8 cellular contexts compared by ENCODE assay signal in genomic region chr6:53348436-53349208, GRCh38. TPM values are rescaled to one million over a fixed set of nuclear protein-coding genes. Genes with fewer than 3 reads are reported as not detected.
DNase-seq lines count a peak whose midpoint lies in the region; ATAC-seq and TF ChIP-seq lines count a peak whose summit lies in the region.

ELOVL5 (minus strand) TSS chr6:53348950; CDS start chr6:53295699, 53,251 bp downstream.

- H3K27me3 ChIP-seq in left lung, result no peaks in the 10 kb centered on the region

- H3K27ac Mint-ChIP-seq in activated CD4-positive, alpha-beta T cell treated with anti-CD3 and anti-CD28 coated beads, Interleukin-2, amount 10 ng/mL, durations not matched to agents 24 days and 14 days, result peak within 1 kb of the TSS; percentile 92

- H3K9me3 ChIP-seq in left lung, result no peaks in the 10 kb centered on the region

- peak within 1 kb of the TSS; percentile 93 for H3K4me3 Mint-ChIP-seq in activated CD4-positive, alpha-beta T cell treated with anti-CD3 and anti-CD28 coated beads, Interleukin-2, amount 10 ng/mL, durations not matched to agents 24 days and 14 days

- peaks cover 20% of the 10 kb centered on the region for H3K36me3 Mint-ChIP-seq in activated CD4-positive, alpha-beta T cell treated with anti-CD3 and anti-CD28 coated beads, Interleukin-2, amount 10 ng/mL, durations not matched to agents 24 days and 14 days (ENCODE audit: low read depth)

- TF ChIP-seq CTCF in coronary artery (IDR thresholded peaks at IDR 0.05), result no peak
- peak in 1 of 2 donors; percentile 8 for TF ChIP-seq CTCF in left lung (IDR thresholded peaks at IDR 0.05)

- ATAC-seq in HG03457 (IDR thresholded peaks at IDR 0.05; ENCODE audit: unreplicated experiment) (peak; percentile 58), left lung (peak; percentile 90)

- H3K4me1 ChIP-seq in left lung, result peaks cover 9 to 41% of the 10 kb centered on the region in 2 donors

- DNase-seq in Ammon's horn (ENCODE audit: low spot score), result peak; percentile 98
- peak; percentile 67 for DNase-seq in GM19238 (ENCODE audit: insufficient read length, low spot score)
- DNase-seq in NCI-H526 (lab: John Stamatoyannopoulos, UW), result peak; percentile 88 to 97
- peak; percentile 99 for DNase-seq in activated CD4-positive, alpha-beta T cell treated with anti-CD3 and anti-CD28 coated beads, Interleukin-2, amount 10 ng/mL, durations not matched to agents 24 days and 14 days
- peak; percentile 98 for DNase-seq in coronary artery (ENCODE audit: low spot score)
- DNase-seq in left lung, result peak; percentile 98 to 99
- peak; percentile 95 to 96 for DNase-seq in stimulated activated CD4-positive, alpha-beta T cell treated with anti-CD3 and anti-CD28 coated beads, Interleukin-2, amount 100 ng/mL, for 48 hours

- intact Hi-C loops in activated CD4-positive, alpha-beta T cell treated with anti-CD3 and anti-CD28 coated beads, Interleukin-2, amount 10 ng/mL, durations not matched to agents 24 days and 14 days (cut with micrococcal nuclease), result loop anchor here (1.0 to 5.0 kb wide), 5 partner anchors 11 to 1064 kb away; partner anchors contain the start of genes GCLC and MCM3
- intact Hi-C loops in left lung (cut with DNase I), result no loop called here

- no peaks in the 10 kb centered on the region for H3K9me3 Mint-ChIP-seq in activated CD4-positive, alpha-beta T cell treated with anti-CD3 and anti-CD28 coated beads, Interleukin-2, amount 10 ng/mL, durations not matched to agents 24 days and 14 days

- H3K4me3 ChIP-seq in coronary artery, result peak within 1 kb of the TSS; percentile 93
- H3K4me3 ChIP-seq in left lung, result peak within 1 kb of the TSS; percentile 91

- H3K36me3 ChIP-seq in left lung, result peaks cover 0 to 7% of the 10 kb centered on the region in 2 donors

- peak within 1 kb of the TSS; percentile 90 to 97 for H3K27ac ChIP-seq in coronary artery
- H3K27ac ChIP-seq in left lung, result peak within 1 kb of the TSS; percentile 97 to 98

- peaks cover 40% of the 10 kb centered on the region for H3K4me1 Mint-ChIP-seq in activated CD4-positive, alpha-beta T cell treated with anti-CD3 and anti-CD28 coated beads, Interleukin-2, amount 10 ng/mL, durations not matched to agents 24 days and 14 days

- peaks cover 19% of the 10 kb centered on the region for H3K27me3 Mint-ChIP-seq in activated CD4-positive, alpha-beta T cell treated with anti-CD3 and anti-CD28 coated beads, Interleukin-2, amount 10 ng/mL, durations not matched to agents 24 days and 14 days

RNA-seq across cellular contexts. Expression of gene ELOVL5, which starts in this region (rescaled TPM):
- total RNA-seq in activated CD4-positive, alpha-beta T cell treated with anti-CD3 and anti-CD28 coated beads, Interleukin-2, amount 10 ng/mL, durations not matched to agents 24 days and 14 days, result 122 and 126 TPM in 2 replicates
- 100 to 1,000 TPM; 127 to 132 TPM for total RNA-seq in left lung

Comparison
In these comparisons a context has a peak if more than half of its experiments do, and no peak if none do; other contexts are left out.
1. Peak in every context shown above with its lines: DNase-seq, ATAC-seq, H3K4me3 ChIP-seq and H3K27ac ChIP-seq.